Comparison of ENCODE assay signal across 15 cellular contexts in genomic region chr13:86567119-86567518, GRCh38.
A peak's percentile ranks its signal among the peaks of the same experiment; 100 is the strongest.
DNase-seq lines count a peak whose midpoint lies in the region; ATAC-seq and TF ChIP-seq lines count a peak whose summit lies in the region.
"Had no signal": no experiment of that assay in that cellular context is flagged by ENCODE, and none has a peak within 500 bp of the region (broad histone marks: within the 10 kb centered on the region; RNA-seq: fewer than 3 reads in every experiment).

No MANE protein-coding gene starts in this region.

- no peaks in the 10 kb centered on the region for H3K27me3 ChIP-seq in RWPE2 (ENCODE audit: insufficient read depth, poor library complexity, severe bottlenecking)
- no peaks in the 10 kb centered on the region for H3K27me3 ChIP-seq in iPS DF 6.9 (ENCODE audit: control insufficient read depth, insufficient read depth, low read length)
- H3K27me3 ChIP-seq: esophagus squamous epithelium had no signal

- H3K4me1 ChIP-seq in RWPE2 (ENCODE audit: insufficient read depth, poor library complexity, severe bottlenecking), result peaks cover 16% of the 10 kb centered on the region
- no peaks in the 10 kb centered on the region for H3K4me1 ChIP-seq in iPS DF 6.9 (ENCODE audit: control insufficient read depth, insufficient read depth, low read length)
- H3K4me1 ChIP-seq: esophagus squamous epithelium, left ventricle myocardium inferior had no signal

- peak; percentile 14 for DNase-seq in ELF-1 (ENCODE audit: low read depth, low spot score)
- DNase-seq in HT-29 (ENCODE audit: low spot score), result peak; percentile 54
- no peak for DNase-seq in RWPE2 (ENCODE audit: low spot score)
- DNase-seq in iPS DF 6.9 (ENCODE audit: low read depth, low spot score), result peak; percentile 11
- no peak for DNase-seq in Ammon's horn (ENCODE audit: low spot score)
- DNase-seq: activated CD8-positive, alpha-beta memory T cell treated with anti-CD3 and anti-CD28 coated beads for 24 hours; activated effector memory CD4-positive, alpha-beta T cell treated with anti-CD3 and anti-CD28 coated beads, Interleukin-2, amount 50 U/mL, for 16 hours; esophagus squamous epithelium; hypothalamus; left ventricle myocardium inferior; NCI-H1105; stimulated activated CD4-positive, alpha-beta T cell treated with anti-CD3 and anti-CD28 coated beads, Interleukin-12 subunit alpha, Interleukin-12 subunit beta, amount 100 ng/mL, for 4 hours had no signal

- H3K27ac ChIP-seq in RWPE2 (ENCODE audit: poor library complexity, severe bottlenecking), result no peak overlapping the region
- H3K27ac ChIP-seq in iPS DF 6.9 (ENCODE audit: low read length), result no peak overlapping the region
- H3K27ac ChIP-seq: esophagus squamous epithelium, left ventricle myocardium inferior had no signal

- WGBS in iPS DF 6.9 (ENCODE audit: insufficient coverage, insufficient read length), result no CpG with 5 or more reads among the region's 3 CpGs

- H3K36me3 ChIP-seq in RWPE2 (ENCODE audit: low read depth), result no peaks in the 10 kb centered on the region
- H3K36me3 ChIP-seq in iPS DF 6.9 (ENCODE audit: control insufficient read depth, insufficient read depth, low read length), result no peaks in the 10 kb centered on the region
- H3K36me3 ChIP-seq: esophagus squamous epithelium, left ventricle myocardium inferior had no signal

- H3K4me3 ChIP-seq in RWPE2 (ENCODE audit: severe bottlenecking) (no peak overlapping the region), iPS DF 6.9 (ENCODE audit: low read length) (no peak overlapping the region)
- H3K4me3 ChIP-seq: esophagus squamous epithelium, left ventricle myocardium inferior had no signal

- ATAC-seq in RWPE2 (ENCODE audit: low read depth) (no peak), HG02798 (IDR thresholded peaks at IDR 0.05; ENCODE audit: poor library complexity, unreplicated experiment) (no peak), GM19324 (IDR thresholded peaks at IDR 0.05; ENCODE audit: low FRiP score, unreplicated experiment) (no peak), HG03280 (IDR thresholded peaks at IDR 0.05; ENCODE audit: unreplicated experiment) (no peak)

- TF ChIP-seq CTCF in RWPE2 (IDR thresholded peaks at IDR 0.05; ENCODE audit: poor library complexity, severe bottlenecking), result peak; percentile 8

- H3K9me3 ChIP-seq in RWPE2 (ENCODE audit: severe bottlenecking), result no peaks in the 10 kb centered on the region
- no peaks in the 10 kb centered on the region for H3K9me3 ChIP-seq in iPS DF 6.9 (ENCODE audit: control insufficient read depth, insufficient read depth, low read length)
- H3K9me3 ChIP-seq: esophagus squamous epithelium had no signal

Comparison
In these comparisons a context has a peak if more than half of its experiments do, and no peak if none do; other contexts are left out.
1. DNase-seq: peak in ELF-1 (single experiment), HT-29 (single experiment) and iPS DF 6.9 (single experiment); none in RWPE2 (single experiment) and Ammon's horn (single experiment).